Comparison of ENCODE assay signal across 10 cellular contexts in genomic region chr5:168227973-168228615, GRCh38.
A peak's percentile ranks its signal among the peaks of the same experiment; 100 is the strongest.
DNase-seq lines count a peak whose midpoint lies in the region; ATAC-seq and TF ChIP-seq lines count a peak whose summit lies in the region.
"Had no signal": no experiment of that assay in that cellular context is flagged by ENCODE, and none has a peak within 500 bp of the region (broad histone marks: within the 10 kb centered on the region; RNA-seq: fewer than 3 reads in every experiment).

No MANE protein-coding gene starts in this region.

- ATAC-seq in GM18858 (IDR thresholded peaks at IDR 0.05; ENCODE audit: unreplicated experiment), result peak; percentile 87
- ATAC-seq in GM21737 (IDR thresholded peaks at IDR 0.05; ENCODE audit: unreplicated experiment), result peak; percentile 98
- peak; percentile 100 for ATAC-seq in HG03575 (IDR thresholded peaks at IDR 0.05; ENCODE audit: extremely low read depth, insufficient number of reproducible peaks, low FRiP score, unreplicated experiment)

- H3K27ac ChIP-seq in right atrium auricular region (no peak overlapping the region), MM.1S (ENCODE audit: low read length) (no peak overlapping the region)
- H3K27ac ChIP-seq: SJCRH30 had no signal

- H3K36me3 ChIP-seq in right atrium auricular region (no peaks in the 10 kb centered on the region), MM.1S (replicated peaks; ENCODE audit: insufficient read depth, low read length) (no peaks in the 10 kb centered on the region)
- H3K36me3 ChIP-seq: SJCRH30 had no signal

- no peaks in the 10 kb centered on the region for H3K9me2 ChIP-seq in MM.1S (replicated peaks; ENCODE audit: insufficient read depth, low read length)

- H3K9me3 ChIP-seq in right atrium auricular region (no peaks in the 10 kb centered on the region), MM.1S (replicated peaks; ENCODE audit: insufficient read depth, low read length) (no peaks in the 10 kb centered on the region)
- H3K9me3 ChIP-seq: SJCRH30 had no signal

- peak; percentile 13 for DNase-seq in fibroblast of the aortic adventitia (ENCODE audit: low read depth)
- DNase-seq in right atrium auricular region (ENCODE audit: low spot score), result no peak
- no peak for DNase-seq in NCI-H187 treated with DMSO at 0.1 percent for 48 hours (lab: John Stamatoyannopoulos, UW)
- no peak for DNase-seq in KG1 (lab: John Stamatoyannopoulos, UW)
- DNase-seq in MM.1S, result no peak
- DNase-seq: cerebellar nuclear complex, SJCRH30 had no signal

- H3K4me1 ChIP-seq in right atrium auricular region (no peaks in the 10 kb centered on the region), MM.1S (ENCODE audit: low read length) (no peaks in the 10 kb centered on the region)
- H3K4me1 ChIP-seq: SJCRH30 had no signal

- H3K27me3 ChIP-seq in right atrium auricular region, result no peaks in the 10 kb centered on the region
- H3K27me3 ChIP-seq in MM.1S (replicated peaks; ENCODE audit: insufficient read depth, low read length), result no peaks in the 10 kb centered on the region
- H3K27me3 ChIP-seq: SJCRH30 had no signal

- H3K9ac ChIP-seq in MM.1S (ENCODE audit: low read length), result no peak overlapping the region

- TF ChIP-seq CTCF in fibroblast of the aortic adventitia (IDR thresholded peaks at IDR 0.05; ENCODE audit: insufficient read depth, low read length) (no peak), right atrium auricular region (IDR thresholded peaks at IDR 0.05) (no peak), MM.1S (IDR thresholded peaks at IDR 0.05; ENCODE audit: low read length) (no peak)

- H3F3A ChIP-seq in MM.1S (ENCODE audit: insufficient read depth, low read length), result no peaks in the 10 kb centered on the region

- H4K20me1 ChIP-seq in MM.1S (ENCODE audit: insufficient read depth, low read length), result no peaks in the 10 kb centered on the region

- H3K4me2 ChIP-seq in MM.1S (ENCODE audit: low read depth, low read length), result no peak overlapping the region

- H3K4me3 ChIP-seq in fibroblast of the aortic adventitia (ENCODE audit: low read depth, low read length) (no peak overlapping the region), right atrium auricular region (no peak overlapping the region), MM.1S (ENCODE audit: low read length) (no peak overlapping the region)
- H3K4me3 ChIP-seq: SJCRH30 had no signal

- H3K79me2 ChIP-seq in MM.1S (ENCODE audit: low read length), result no peaks in the 10 kb centered on the region

- no peak overlapping the region for H2AFZ ChIP-seq in MM.1S (ENCODE audit: low read length)
